ENCODE assay signal across 8 cellular contexts in the genomic region with DNA sequence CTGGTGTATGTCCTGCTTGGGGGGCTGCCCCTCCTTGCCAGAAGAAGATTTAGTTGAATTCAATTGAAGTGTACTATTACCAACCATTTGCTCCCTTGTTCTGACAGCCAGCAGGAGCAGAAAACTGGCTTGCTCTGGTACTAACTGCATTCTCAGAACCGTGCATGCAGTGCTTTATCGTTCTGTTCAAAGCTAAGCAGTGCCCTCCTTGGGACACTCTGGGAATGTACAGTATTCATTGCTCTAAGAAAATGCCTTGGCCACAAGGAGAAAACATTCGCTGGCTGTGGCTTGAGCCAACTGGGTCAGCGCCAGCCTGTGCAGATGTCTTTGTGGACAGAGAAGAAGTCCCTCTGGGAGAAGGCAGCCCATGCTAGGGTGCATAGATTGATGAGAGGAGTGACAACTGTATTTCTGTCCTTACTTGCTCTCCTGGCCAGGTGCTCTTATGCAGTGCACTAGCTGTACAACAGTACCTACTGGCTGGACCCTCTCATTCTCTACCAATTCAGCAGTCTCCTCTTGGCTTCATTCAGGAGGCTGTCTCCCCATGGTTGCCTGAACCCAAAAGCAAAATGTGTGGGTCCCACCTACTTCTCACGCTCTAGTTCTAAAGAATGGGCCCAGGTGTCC.
DNase-seq lines count a peak whose midpoint lies in the region; ATAC-seq and TF ChIP-seq lines count a peak whose summit lies in the region.

No MANE protein-coding gene starts in this region.

- H2AK5ac ChIP-seq in mesendoderm (ENCODE audit: low read length): no peak overlapping the region

- intact Hi-C loops in PC-9 (cut with micrococcal nuclease; ENCODE audit: unreplicated experiment): loop anchor here (1.0 to 10.0 kb wide), 5 partner anchors 259 to 863 kb away; no protein-coding TSS in a partner anchor

- H3K79me2 ChIP-seq in PC-9 (ENCODE audit: low read depth) (no peaks in the 10 kb centered on the region), mesendoderm (ENCODE audit: control insufficient read depth, insufficient read depth, low read length) (no peaks in the 10 kb centered on the region)

- H3K4me2 ChIP-seq in PC-9 (no peak overlapping the region), mesendoderm (ENCODE audit: low read length) (no peak overlapping the region)

- no peak overlapping the region for H3K56ac ChIP-seq in mesendoderm (ENCODE audit: low read length)

- CTCF ChIA-PET in PC-9 (lab: Charles Lee): interaction anchor here (0.5 to 1.0 kb wide), 2 partner anchors 102 to 262 kb away, joined by 3 read pairs; no protein-coding TSS in a partner anchor

- H3K36me3 Mint-ChIP-seq in endothelial cell (ENCODE audit: low read depth, unreplicated experiment): no peaks in the 10 kb centered on the region

- no peaks in the 10 kb centered on the region for H3K79me1 ChIP-seq in mesendoderm (ENCODE audit: low read length)

- no peak overlapping the region for H3K4me3 ChIP-seq in PC-9
- no peak overlapping the region for H3K4me3 ChIP-seq in mesendoderm (ENCODE audit: low read length)

- H3K27me3 Mint-ChIP-seq in endothelial cell (ENCODE audit: unreplicated experiment): peaks cover 1% of the 10 kb centered on the region

- no peak overlapping the region for H4K8ac ChIP-seq in mesendoderm (ENCODE audit: low read depth, low read length)

- no peaks in the 10 kb centered on the region for H4K20me1 ChIP-seq in PC-9 (ENCODE audit: insufficient read depth)

- BruUV-seq in PC-9 (replicated peaks; lab: Mats Ljungman, UMichigan): no TSS peak

- ATAC-seq in HG02798 (IDR thresholded peaks at IDR 0.05; ENCODE audit: poor library complexity, unreplicated experiment) (peak; percentile 45), HG03521 (IDR thresholded peaks at IDR 0.05; ENCODE audit: unreplicated experiment) (no peak), GM21515 (IDR thresholded peaks at IDR 0.05; ENCODE audit: unreplicated experiment) (no peak)

- no peak overlapping the region for H2AFZ ChIP-seq in PC-9

- H3K4me3 Mint-ChIP-seq in endothelial cell (ENCODE audit: unreplicated experiment): no peak overlapping the region

- TF ChIP-seq CTCF in PC-9 (conservative IDR thresholded peaks at IDR 0.05) (peak; percentile 73), endothelial cell (IDR thresholded peaks at IDR 0.05; ENCODE audit: unreplicated experiment) (peak; percentile 46)

- no peak overlapping the region for H2BK15ac ChIP-seq in mesendoderm (replicated peaks; ENCODE audit: low read depth)

- no peak overlapping the region for H3K9ac ChIP-seq in mesendoderm (ENCODE audit: low read length)

- no peaks in the 10 kb centered on the region for H3K9me2 ChIP-seq in PC-9 (ENCODE audit: insufficient read depth)

- peak; percentile 88 for DNase-seq in Ammon's horn (ENCODE audit: low spot score)
- peak; percentile 46 to 50 for DNase-seq in PC-9
- peak; percentile 38 for DNase-seq in endothelial cell (ENCODE audit: low spot score)
- DNase-seq in mesendoderm: peak; percentile 46
- DNase-seq in stimulated activated naive CD4-positive, alpha-beta T cell (lab: John Stamatoyannopoulos, UW): no peak

- H3K27me3 ChIP-seq in PC-9 (ENCODE audit: insufficient read depth, low read depth) (no peaks in the 10 kb centered on the region), mesendoderm (ENCODE audit: insufficient read depth, low read length, poor library complexity) (no peaks in the 10 kb centered on the region)

- H3K36me3 ChIP-seq in PC-9 (ENCODE audit: low read depth) (no peaks in the 10 kb centered on the region), mesendoderm (ENCODE audit: control insufficient read depth, insufficient read depth, low read length) (no peaks in the 10 kb centered on the region)

- no peak overlapping the region for H2BK120ac ChIP-seq in mesendoderm (ENCODE audit: low read depth, low read length)

- H3F3A ChIP-seq in PC-9 (ENCODE audit: insufficient read depth, low read depth): no peaks in the 10 kb centered on the region

- no peak overlapping the region for H2BK5ac ChIP-seq in mesendoderm (ENCODE audit: low read length)

- H3K4me1 Mint-ChIP-seq in endothelial cell (ENCODE audit: unreplicated experiment): peaks cover 5% of the 10 kb centered on the region

- H3K18ac ChIP-seq in mesendoderm (ENCODE audit: low read length): no peak overlapping the region

- no peak overlapping the region for H3K27ac ChIP-seq in PC-9
- no peak overlapping the region for H3K27ac ChIP-seq in mesendoderm (ENCODE audit: low read depth, low read length)

- no peak overlapping the region for H4K5ac ChIP-seq in mesendoderm (ENCODE audit: low read length)

- H3K27ac Mint-ChIP-seq in endothelial cell (ENCODE audit: unreplicated experiment): peak overlapping the region; percentile 6

- POLR2A ChIA-PET in PC-9 (lab: Charles Lee; ENCODE audit: unreplicated experiment): no interaction called here

- H3K9me3 Mint-ChIP-seq in endothelial cell (ENCODE audit: unreplicated experiment): no peaks in the 10 kb centered on the region

- H3K4me1 ChIP-seq in PC-9 (replicated peaks; ENCODE audit: insufficient read depth) (no peaks in the 10 kb centered on the region), mesendoderm (ENCODE audit: control insufficient read depth, low read depth, low read length) (no peaks in the 10 kb centered on the region)

- WGBS in mesendoderm (ENCODE audit: extremely low coverage, insufficient coverage, low lambda C conversion rate): no CpG with 5 or more reads among the region's 5 CpGs

- H3K9me3 ChIP-seq in PC-9 (ENCODE audit: insufficient read depth, low read depth): no peaks in the 10 kb centered on the region

- no peak overlapping the region for H3K23ac ChIP-seq in mesendoderm (ENCODE audit: low read length)

- no peak overlapping the region for H3K4ac ChIP-seq in mesendoderm (ENCODE audit: low read depth, low read length)

Comparison
In these comparisons a context has a peak if more than half of its experiments do, and no peak if none do; other contexts are left out.
1. DNase-seq: peak in Ammon's horn (single experiment), PC-9 (2 of 2), endothelial cell (single experiment) and mesendoderm (single experiment); none in stimulated activated naive CD4-positive, alpha-beta T cell (0 of 6).